In genomic region chr12:22443379-22444316, GRCh38 we compare ENCODE assay signal across 8 cellular contexts.
A peak's percentile ranks its signal among the peaks of the same experiment; 100 is the strongest.
DNase-seq lines count a peak whose midpoint lies in the region; ATAC-seq, FAIRE-seq and TF ChIP-seq lines count a peak whose summit lies in the region.

No MANE protein-coding gene starts in this region.

- H4K20me1 ChIP-seq in HepG2 (ENCODE audit: insufficient read depth, low read length) = no peaks in the 10 kb centered on the region

- peak overlapping the region; percentile 27 for H2AFZ ChIP-seq in HepG2 (ENCODE audit: low read length)

- H3K27ac ChIP-seq in colonic mucosa (no peak overlapping the region), HepG2 (ENCODE audit: extremely low read length, insufficient read depth, low read length) (no peak overlapping the region)

- H3K4me3 ChIP-seq in colonic mucosa (no peak overlapping the region), HepG2 (replicated peaks in 1 of 3; ENCODE audit: insufficient read depth in 1 of 3, low read depth in 2 of 3, low read length in 3 of 3) (no peak overlapping the region)

- ATAC-seq in HG03280 (IDR thresholded peaks at IDR 0.05; ENCODE audit: unreplicated experiment) (peak; percentile 100), HepG2 (peak; percentile 100)
- peak; percentile 99 for ATAC-seq in activated CD4-positive, alpha-beta T cell treated with anti-CD3 and anti-CD28 coated beads for 36 hours

- DNase-seq in C1 segment of cervical spinal cord (lab: John Stamatoyannopoulos, UW) = peak in 10 of 14 donors; percentile 6 to 56 (median 24)
- peak; percentile 39 for DNase-seq in GM19239 (ENCODE audit: insufficient read length, low spot score)
- DNase-seq in NCI-H345 (lab: John Stamatoyannopoulos, UW) = peak; percentile 66
- peak; percentile 72 for DNase-seq in activated CD4-positive, alpha-beta T cell treated with anti-CD3 and anti-CD28 coated beads for 36 hours
- peak; percentile 62 for DNase-seq in colonic mucosa
- peak; percentile 82 for DNase-seq in HepG2 (ENCODE audit: low spot score)
- DNase-seq in stimulated activated CD4-positive, alpha-beta T cell treated with anti-CD3 and anti-CD28 coated beads, TNF-alpha, amount 100 ng/mL, for 24 hours (ENCODE audit: low read depth in 3 of 3) = peak; percentile 24 to 56 (median 34)

- peak; percentile 72 for TF ChIP-seq RAD21 in HepG2 (CRISPR knock-in tag; IDR thresholded peaks at IDR 0.05)

- in situ Hi-C loops in HepG2 (cut with HindIII; ENCODE audit: extremely low pct_ligation_motif_present, low pct_unique_long_range_greater_than_20kb) = loop anchor here (25.0 kb wide), 1 partner anchor 731 kb away; no protein-coding TSS in a partner anchor

- POLR2A ChIA-PET in activated CD4-positive, alpha-beta T cell treated with anti-CD3 and anti-CD28 coated beads for 36 hours (lab: Charles Lee) = interaction anchor here (0.6 kb wide), 2 partner anchors 108 to 290 kb away, joined by 3 read pairs; no protein-coding TSS in a partner anchor
- POLR2A ChIA-PET in HepG2 (lab: Yijun Ruan, JAX) = no interaction called here

- H3K27ac Mint-ChIP-seq in activated CD4-positive, alpha-beta T cell treated with anti-CD3 and anti-CD28 coated beads for 36 hours = no peak overlapping the region

- H3K9me3 ChIP-seq in colonic mucosa (no peaks in the 10 kb centered on the region), HepG2 (ENCODE audit: low read length) (no peaks in the 10 kb centered on the region)

- no peaks in the 10 kb centered on the region for H3K4me1 ChIP-seq in colonic mucosa
- no peaks in the 10 kb centered on the region for H3K4me1 ChIP-seq in HepG2 (ENCODE audit: insufficient read depth, low read length)

- H3K9ac ChIP-seq in colonic mucosa (ENCODE audit: low read depth in 2 of 2, low read length in 2 of 2) (no peak overlapping the region), HepG2 (ENCODE audit: insufficient read depth, low read depth, low read length) (no peak overlapping the region)

- CTCF ChIA-PET in activated CD4-positive, alpha-beta T cell treated with anti-CD3 and anti-CD28 coated beads for 36 hours (lab: Charles Lee) = interaction anchor here (0.7 to 2.4 kb wide), 15 partner anchors 9 to 746 kb away, joined by 3 to 12 read pairs (median 4); no protein-coding TSS in a partner anchor
- CTCF ChIA-PET in HepG2 (lab: Yijun Ruan, JAX; ENCODE audit: low intra/inter-chr PET ratio, low total read pairs) = interaction anchor here (1.1 to 1.7 kb wide), 4 partner anchors 322 to 746 kb away, joined by 3 to 15 read pairs (median 12); no protein-coding TSS in a partner anchor

- H3K27me3 ChIP-seq in colonic mucosa = no peaks in the 10 kb centered on the region
- H3K27me3 ChIP-seq in HepG2 (ENCODE audit: control insufficient read depth in 1 of 2, insufficient read depth in 2 of 2, low read length in 2 of 2) = no peaks in the 10 kb centered on the region; a peak in 1 of 5 replicates

- WGBS in HepG2 (ENCODE audit: low lambda C conversion rate) = 9% methylated on average over 16 of the region's 17 CpGs

- intact Hi-C loops in activated CD4-positive, alpha-beta T cell treated with anti-CD3 and anti-CD28 coated beads for 36 hours (cut with DNase I, micrococcal nuclease) = loop anchor here (1.0 to 5.0 kb wide), 7 partner anchors 108 to 746 kb away; partner anchors contain the start of gene ST8SIA1 (in 1 of the 2)
- intact Hi-C loops in colonic mucosa (cut with DNase I) (loop anchor here (5.0 kb wide), 3 partner anchors 341 to 746 kb away; no protein-coding TSS in a partner anchor), HepG2 (cut with micrococcal nuclease; ENCODE audit: unreplicated experiment) (loop anchor here (1.0 to 5.0 kb wide), 3 partner anchors 342 to 746 kb away; no protein-coding TSS in a partner anchor)

- H3K4me2 ChIP-seq in HepG2 (ENCODE audit: low read depth, low read length) = no peak overlapping the region

- H3K36me3 ChIP-seq in colonic mucosa = no peaks in the 10 kb centered on the region
- H3K36me3 ChIP-seq in HepG2 (replicated peaks in 1 of 2; ENCODE audit: control insufficient read depth in 1 of 2, insufficient read depth in 2 of 2, low read length in 2 of 2) = no peaks in the 10 kb centered on the region

- no peaks in the 10 kb centered on the region for H3K4me1 Mint-ChIP-seq in activated CD4-positive, alpha-beta T cell treated with anti-CD3 and anti-CD28 coated beads for 36 hours

- TF ChIP-seq CTCF in colonic mucosa (IDR thresholded peaks at IDR 0.05) (peak; percentile 66), HepG2 (CRISPR knock-in tag; IDR thresholded peaks at IDR 0.05) (peak; percentile 92)

- no TSS peak for BruUV-seq in HepG2 (replicated peaks; lab: Mats Ljungman, UMichigan)

- peak; percentile 59 for FAIRE-seq in GM19239 (lab: Jason Lieb, UNC)
- FAIRE-seq in HepG2 (lab: Jason Lieb, UNC) = peak; percentile 76

- H3K79me2 ChIP-seq in HepG2 (ENCODE audit: insufficient read depth, low read length) = no peaks in the 10 kb centered on the region

- H3K9me3 Mint-ChIP-seq in activated CD4-positive, alpha-beta T cell treated with anti-CD3 and anti-CD28 coated beads for 36 hours (ENCODE audit: low read depth) = no peaks in the 10 kb centered on the region

- no peak for TF ChIP-seq POLR2A in HepG2 (IDR thresholded peaks at IDR 0.05; ENCODE audit: insufficient read depth in 1 of 2, low read depth in 2 of 2, low read length in 2 of 2)

- H3K27me3 Mint-ChIP-seq in activated CD4-positive, alpha-beta T cell treated with anti-CD3 and anti-CD28 coated beads for 36 hours = no peaks in the 10 kb centered on the region

- H3K36me3 Mint-ChIP-seq in activated CD4-positive, alpha-beta T cell treated with anti-CD3 and anti-CD28 coated beads for 36 hours (ENCODE audit: low read depth) = no peaks in the 10 kb centered on the region

- no peak for TF ChIP-seq EP300 in HepG2 (IDR thresholded peaks at IDR 0.05; ENCODE audit: low read depth in 2 of 2, low read length in 2 of 2)
- TF ChIP-seq EP300 in HepG2 (CRISPR knock-in tag; IDR thresholded peaks at IDR 0.05; ENCODE audit: borderline replicate concordance) = no peak

- no peak overlapping the region for H3K4me3 Mint-ChIP-seq in activated CD4-positive, alpha-beta T cell treated with anti-CD3 and anti-CD28 coated beads for 36 hours

TF ChIP-seq in HepG2, 621 proteins besides CTCF, POLR2A, EP300 and RAD21 (continues in another document):
- TF ChIP-seq XRCC5 (optimal IDR thresholded peaks at IDR 0.05; ENCODE audit: low read length) = peak; percentile 56
- TF ChIP-seq GATAD2A (CRISPR knock-in tag; IDR thresholded peaks at IDR 0.05) = 0 out of 2 replicates have a peak, but pooled peaks have one; percentile 13
- 0 out of 2 replicates have a peak, but pooled peaks have one; percentile 49 for TF ChIP-seq IRF2 (CRISPR knock-in tag; IDR thresholded peaks at IDR 0.05)
- TF ChIP-seq TEAD3 (CRISPR knock-in tag; optimal IDR thresholded peaks at IDR 0.05; ENCODE audit: borderline replicate concordance) = peak; percentile 46
- TF ChIP-seq HMG20A (CRISPR knock-in tag; IDR thresholded peaks at IDR 0.05; ENCODE audit: borderline replicate concordance) = no peak
- no peak for TF ChIP-seq CENPBD1 (CRISPR knock-in tag; IDR thresholded peaks at IDR 0.05; ENCODE audit: borderline replicate concordance, low read depth)
- 0 out of 2 replicates have a peak, but pooled peaks have one; percentile 15 for TF ChIP-seq TBX2 (CRISPR knock-in tag; IDR thresholded peaks at IDR 0.05; ENCODE audit: borderline replicate concordance)
- peak; percentile 85 for TF ChIP-seq SMC3 (IDR thresholded peaks at IDR 0.05; ENCODE audit: low read length)
- peak; percentile 60; the same call in 1 of the 2 replicates for TF ChIP-seq ZNF331 (CRISPR knock-in tag; IDR thresholded peaks at IDR 0.05)
- TF ChIP-seq RBM22 (optimal IDR thresholded peaks at IDR 0.05; ENCODE audit: low read length) = no peak
- TF ChIP-seq GLMP (CRISPR knock-in tag; IDR thresholded peaks at IDR 0.05; ENCODE audit: borderline replicate concordance) = no peak
- peak; percentile 59 for TF ChIP-seq ELF1 (CRISPR knock-in tag; IDR thresholded peaks at IDR 0.05)
- TF ChIP-seq MIXL1 (CRISPR knock-in tag; IDR thresholded peaks at IDR 0.05) = 0 out of 2 replicates have a peak, but pooled peaks have one; percentile 27
- TF ChIP-seq ZNF652 (CRISPR knock-in tag; IDR thresholded peaks at IDR 0.05; ENCODE audit: borderline replicate concordance, low read depth) = peak; percentile 98

Comparison
In these comparisons a context has a peak if more than half of its experiments do, and no peak if none do; other contexts are left out.
1. DNase-seq: peak in every context shown above with its lines; median percentile 82 in HepG2; 72 in activated CD4-positive, alpha-beta T cell treated with anti-CD3 and anti-CD28 coated beads for 36 hours; 66 in NCI-H345; 62 in colonic mucosa; 39 in GM19239; 34 in stimulated activated CD4-positive, alpha-beta T cell treated with anti-CD3 and anti-CD28 coated beads, TNF-alpha, amount 100 ng/mL, for 24 hours; 24 in C1 segment of cervical spinal cord.